1 cellular context compared by ENCODE assay signal in the genomic region with DNA sequence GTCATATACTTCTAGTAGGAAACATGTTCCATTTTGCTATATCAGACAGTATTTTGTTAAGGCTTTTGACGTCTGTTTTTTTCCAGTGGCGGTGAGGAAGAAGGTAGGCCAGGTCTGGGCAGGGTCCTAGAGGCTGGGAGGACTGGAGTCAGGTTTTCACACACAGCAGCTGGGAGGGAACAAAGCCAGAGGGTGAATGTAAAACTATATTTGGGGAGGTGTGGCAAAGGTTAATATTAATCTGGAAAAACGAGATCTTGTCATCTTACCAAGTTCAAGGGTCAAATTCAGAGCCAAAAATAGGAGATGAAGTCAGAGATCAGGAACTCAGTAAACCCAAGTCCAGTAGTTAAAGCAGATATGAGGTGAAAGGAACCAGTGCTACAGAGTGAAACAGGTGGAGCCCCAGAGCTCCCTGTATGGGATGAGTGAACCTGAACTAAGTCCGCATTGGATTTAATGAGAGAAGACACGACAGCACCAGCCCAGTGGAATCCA.
TF ChIP-seq lines count a peak whose summit lies in the region.

No MANE protein-coding gene starts in this region.

TF ChIP-seq in HepG2, 621 proteins besides CTCF, POLR2A, EP300 and RAD21 (continued from another document and continues in another):
- TF ChIP-seq PRDM4 (CRISPR knock-in tag; IDR thresholded peaks at IDR 0.05; ENCODE audit: borderline replicate concordance) (no peak), ARNTL (CRISPR knock-in tag; IDR thresholded peaks at IDR 0.05) (no peak), ZSCAN29 (CRISPR knock-in tag; conservative IDR thresholded peaks at IDR 0.05) (no peak), ZNF280B (CRISPR knock-in tag; IDR thresholded peaks at IDR 0.05; ENCODE audit: borderline replicate concordance) (no peak), ZNF503 (CRISPR knock-in tag; IDR thresholded peaks at IDR 0.05) (peak; percentile 75), ATF1 (CRISPR knock-in tag; IDR thresholded peaks at IDR 0.05) (no peak), PHF20 (CRISPR knock-in tag; IDR thresholded peaks at IDR 0.05) (no peak), POGZ (CRISPR knock-in tag; IDR thresholded peaks at IDR 0.05) (0 out of 2 replicates have a peak, but pooled peaks have one; percentile 57), CBFB (CRISPR knock-in tag; IDR thresholded peaks at IDR 0.05) (no peak), ZNF24 (IDR thresholded peaks at IDR 0.05) (no peak), ERF (CRISPR knock-in tag; IDR thresholded peaks at IDR 0.05) (no peak; the same call in 1 of the 2 replicates), ZGPAT (CRISPR knock-in tag; IDR thresholded peaks at IDR 0.05) (no peak), PLRG1 (conservative IDR thresholded peaks at IDR 0.05) (no peak), ATF3 (CRISPR knock-in tag; IDR thresholded peaks at IDR 0.05) (peak; percentile 93), RAD51 (IDR thresholded peaks at IDR 0.05; ENCODE audit: borderline replicate concordance) (no peak), SNAPC2 (CRISPR knock-in tag; IDR thresholded peaks at IDR 0.05) (no peak), YEATS4 (CRISPR knock-in tag; IDR thresholded peaks at IDR 0.05; ENCODE audit: borderline replicate concordance) (0 out of 2 replicates have a peak, but pooled peaks have one; percentile 48), GMEB1 (CRISPR knock-in tag; IDR thresholded peaks at IDR 0.05; ENCODE audit: borderline replicate concordance) (peak; percentile 43; the same call in 1 of the 2 replicates), ZNF773 (CRISPR knock-in tag; IDR thresholded peaks at IDR 0.05; ENCODE audit: borderline replicate concordance) (no peak), GATAD2A (CRISPR knock-in tag; IDR thresholded peaks at IDR 0.05) (peak; percentile 39; the same call in 1 of the 2 replicates), SALL1 (CRISPR knock-in tag; IDR thresholded peaks at IDR 0.05) (peak; percentile 78), NFRKB (IDR thresholded peaks at IDR 0.05) (no peak), MLLT10 (CRISPR knock-in tag; IDR thresholded peaks at IDR 0.05) (no peak), ZNF776 (CRISPR knock-in tag; IDR thresholded peaks at IDR 0.05) (no peak), ZBTB33 (CRISPR knock-in tag; IDR thresholded peaks at IDR 0.05) (peak; percentile 16; the same call in 1 of the 2 replicates), KAT8 (CRISPR knock-in tag; IDR thresholded peaks at IDR 0.05) (peak; percentile 54), SAP130 (CRISPR knock-in tag; IDR thresholded peaks at IDR 0.05; ENCODE audit: low read depth) (peak; percentile 83), TAF15 (IDR thresholded peaks at IDR 0.05; ENCODE audit: low read depth, low read length, poor library complexity, severe bottlenecking) (no peak), FOXA1 (IDR thresholded peaks at IDR 0.05) (no peak), FOXA1 (CRISPR knock-in tag; IDR thresholded peaks at IDR 0.05) (0 out of 2 replicates have a peak, but pooled peaks have one; percentile 23), ZBTB21 (CRISPR knock-in tag; IDR thresholded peaks at IDR 0.05) (no peak; the same call in 1 of the 2 replicates), PRDM15 (CRISPR knock-in tag; IDR thresholded peaks at IDR 0.05) (no peak; the same call in 1 of the 2 replicates)
- TF ChIP-seq, protein P1, sequence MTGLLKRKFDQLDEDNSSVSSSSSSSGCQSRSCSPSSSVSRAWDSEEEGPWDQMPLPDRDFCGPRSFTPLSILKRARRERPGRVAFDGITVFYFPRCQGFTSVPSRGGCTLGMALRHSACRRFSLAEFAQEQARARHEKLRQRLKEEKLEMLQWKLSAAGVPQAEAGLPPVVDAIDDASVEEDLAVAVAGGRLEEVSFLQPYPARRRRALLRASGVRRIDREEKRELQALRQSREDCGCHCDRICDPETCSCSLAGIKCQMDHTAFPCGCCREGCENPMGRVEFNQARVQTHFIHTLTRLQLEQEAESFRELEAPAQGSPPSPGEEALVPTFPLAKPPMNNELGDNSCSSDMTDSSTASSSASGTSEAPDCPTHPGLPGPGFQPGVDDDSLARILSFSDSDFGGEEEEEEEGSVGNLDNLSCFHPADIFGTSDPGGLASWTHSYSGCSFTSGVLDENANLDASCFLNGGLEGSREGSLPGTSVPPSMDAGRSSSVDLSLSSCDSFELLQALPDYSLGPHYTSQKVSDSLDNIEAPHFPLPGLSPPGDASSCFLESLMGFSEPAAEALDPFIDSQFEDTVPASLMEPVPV (CRISPR knock-in tag; IDR thresholded peaks at IDR 0.05) = no peak
- TF ChIP-seq, protein P2, sequence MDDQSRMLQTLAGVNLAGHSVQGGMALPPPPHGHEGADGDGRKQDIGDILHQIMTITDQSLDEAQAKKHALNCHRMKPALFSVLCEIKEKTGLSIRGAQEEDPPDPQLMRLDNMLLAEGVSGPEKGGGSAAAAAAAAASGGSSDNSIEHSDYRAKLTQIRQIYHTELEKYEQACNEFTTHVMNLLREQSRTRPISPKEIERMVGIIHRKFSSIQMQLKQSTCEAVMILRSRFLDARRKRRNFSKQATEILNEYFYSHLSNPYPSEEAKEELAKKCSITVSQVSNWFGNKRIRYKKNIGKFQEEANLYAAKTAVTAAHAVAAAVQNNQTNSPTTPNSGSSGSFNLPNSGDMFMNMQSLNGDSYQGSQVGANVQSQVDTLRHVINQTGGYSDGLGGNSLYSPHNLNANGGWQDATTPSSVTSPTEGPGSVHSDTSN (CRISPR knock-in tag; IDR thresholded peaks at IDR 0.05; ENCODE audit: borderline replicate concordance) = no peak
- TF ChIP-seq, protein P3, sequence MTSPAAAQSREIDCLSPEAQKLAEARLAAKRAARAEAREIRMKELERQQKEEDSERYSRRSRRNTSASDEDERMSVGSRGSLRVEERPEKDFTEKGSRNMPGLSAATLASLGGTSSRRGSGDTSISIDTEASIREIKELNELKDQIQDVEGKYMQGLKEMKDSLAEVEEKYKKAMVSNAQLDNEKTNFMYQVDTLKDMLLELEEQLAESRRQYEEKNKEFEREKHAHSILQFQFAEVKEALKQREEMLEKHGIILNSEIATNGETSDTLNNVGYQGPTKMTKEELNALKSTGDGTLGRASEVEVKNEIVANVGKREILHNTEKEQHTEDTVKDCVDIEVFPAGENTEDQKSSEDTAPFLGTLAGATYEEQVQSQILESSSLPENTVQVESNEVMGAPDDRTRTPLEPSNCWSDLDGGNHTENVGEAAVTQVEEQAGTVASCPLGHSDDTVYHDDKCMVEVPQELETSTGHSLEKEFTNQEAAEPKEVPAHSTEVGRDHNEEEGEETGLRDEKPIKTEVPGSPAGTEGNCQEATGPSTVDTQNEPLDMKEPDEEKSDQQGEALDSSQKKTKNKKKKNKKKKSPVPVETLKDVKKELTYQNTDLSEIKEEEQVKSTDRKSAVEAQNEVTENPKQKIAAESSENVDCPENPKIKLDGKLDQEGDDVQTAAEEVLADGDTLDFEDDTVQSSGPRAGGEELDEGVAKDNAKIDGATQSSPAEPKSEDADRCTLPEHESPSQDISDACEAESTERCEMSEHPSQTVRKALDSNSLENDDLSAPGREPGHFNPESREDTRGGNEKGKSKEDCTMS (CRISPR knock-in tag; conservative IDR thresholded peaks at IDR 0.05) = no peak
